Comparison of ENCODE assay signal across 33 cellular contexts in genomic region chr7:16234493-16235151, GRCh38.
"Had no signal": no experiment of that assay in that cellular context is flagged by ENCODE, and none has a peak within 500 bp of the region (broad histone marks: within the 10 kb centered on the region; RNA-seq: fewer than 3 reads in every experiment).

No MANE protein-coding gene starts in this region.

- DNase-seq: activated CD4-positive, alpha-beta memory T cell treated with anti-CD3 and anti-CD28 coated beads for 36 hours; activated CD4-positive, alpha-beta T cell treated with anti-CD3 and anti-CD28 coated beads, Interleukin-2, amount 10 ng/mL, durations not matched to agents 24 days and 14 days; activated CD8-positive, alpha-beta memory T cell treated with anti-CD3 and anti-CD28 coated beads, Interleukin-2, amount 50 U/mL, for 4 hours; activated gamma-delta T cell; activated naive CD4-positive, alpha-beta T cell treated with anti-CD3 and anti-CD28 coated beads, Interleukin-2, amount 10 ng/mL, durations not matched to agents 7 days and 5 days; activated naive CD8-positive, alpha-beta T cell treated with anti-CD3 and anti-CD28 coated beads, Interleukin-2, amount 10 ng/mL, durations not matched to agents 7 days and 5 days; activated T-cell treated with anti-CD3 and anti-CD28 coated beads, Interleukin-2, amount 50 U/mL, for 24 hours; caudate nucleus; cortex of kidney; effector memory CD8-positive, alpha-beta T cell; erythroblast; kidney; lower lobe of right lung; mesenchymal stem cell; naive thymus-derived CD8-positive, alpha-beta T cell; nucleus accumbens; pancreas; psoas muscle; right cardiac atrium; spleen; stimulated activated CD4-positive, alpha-beta T cell treated with anti-CD3 and anti-CD28 coated beads, Interleukin-4, amount 100 ng/mL, for 24 hours; trophoblast cell; uterus had no signal

- H3K27me3 Mint-ChIP-seq: activated CD4-positive, alpha-beta memory T cell treated with anti-CD3 and anti-CD28 coated beads for 36 hours; activated CD4-positive, alpha-beta T cell treated with anti-CD3 and anti-CD28 coated beads, Interleukin-2, amount 10 ng/mL, durations not matched to agents 24 days and 14 days; activated naive CD4-positive, alpha-beta T cell treated with anti-CD3 and anti-CD28 coated beads, Interleukin-2, amount 10 ng/mL, durations not matched to agents 7 days and 5 days; activated naive CD8-positive, alpha-beta T cell treated with anti-CD3 and anti-CD28 coated beads, Interleukin-2, amount 10 ng/mL, durations not matched to agents 7 days and 5 days; activated T-cell treated with anti-CD3 and anti-CD28 coated beads, Interleukin-2, amount 50 U/mL, for 24 hours; brain; effector memory CD8-positive, alpha-beta T cell; naive thymus-derived CD8-positive, alpha-beta T cell; stimulated activated naive CD8-positive, alpha-beta T cell treated with anti-CD3 and anti-CD28 coated beads, Interleukin-15, Interleukin-2, amounts not matched to agents 100 ng/mL and 50 ng/mL, for 24 hours had no signal

- H3K27ac ChIP-seq: ascending aorta, gastroesophageal sphincter, hepatocyte, lower lobe of right lung, pancreas, psoas muscle, spleen, thoracic aorta, uterus, VCaP had no signal

- H3K9me3 ChIP-seq: pancreas had no signal

- H3K36me3 ChIP-seq: ascending aorta, gastroesophageal sphincter, lower lobe of right lung, pancreas, spleen, thoracic aorta, uterus had no signal

- H3K36me3 Mint-ChIP-seq: activated naive CD4-positive, alpha-beta T cell treated with anti-CD3 and anti-CD28 coated beads, Interleukin-2, amount 10 ng/mL, durations not matched to agents 7 days and 5 days; stimulated activated effector memory CD8-positive, alpha-beta T cell treated with anti-CD3 and anti-CD28 coated beads, Interleukin-12 subunit alpha, Interleukin-12 subunit beta, amount 100 ng/mL, for 72 hours had no signal

- H3K4me1 ChIP-seq: ascending aorta, gastroesophageal sphincter, lower lobe of right lung, pancreas, psoas muscle, spleen, uterus had no signal

- H3K79me2 ChIP-seq: hepatocyte had no signal

- H3K27me3 ChIP-seq: ascending aorta, gastroesophageal sphincter, hepatocyte, pancreas, spleen, uterus had no signal

- H3K4me3 Mint-ChIP-seq: activated CD4-positive, alpha-beta memory T cell treated with anti-CD3 and anti-CD28 coated beads for 36 hours; activated CD4-positive, alpha-beta T cell treated with anti-CD3 and anti-CD28 coated beads, Interleukin-2, amount 10 ng/mL, durations not matched to agents 24 days and 14 days; activated naive CD4-positive, alpha-beta T cell treated with anti-CD3 and anti-CD28 coated beads, Interleukin-2, amount 10 ng/mL, durations not matched to agents 7 days and 5 days; activated naive CD8-positive, alpha-beta T cell treated with anti-CD3 and anti-CD28 coated beads, Interleukin-2, amount 10 ng/mL, durations not matched to agents 7 days and 5 days; activated T-cell treated with anti-CD3 and anti-CD28 coated beads, Interleukin-2, amount 50 U/mL, for 24 hours; brain; effector memory CD8-positive, alpha-beta T cell; naive thymus-derived CD8-positive, alpha-beta T cell; neural crest cell; stimulated activated effector memory CD8-positive, alpha-beta T cell treated with anti-CD3 and anti-CD28 coated beads, Interleukin-12 subunit alpha, Interleukin-12 subunit beta, amount 100 ng/mL, for 72 hours; stimulated activated naive CD8-positive, alpha-beta T cell treated with anti-CD3 and anti-CD28 coated beads, Interleukin-15, Interleukin-2, amounts not matched to agents 100 ng/mL and 50 ng/mL, for 24 hours had no signal

- H3K27ac Mint-ChIP-seq: activated CD4-positive, alpha-beta memory T cell treated with anti-CD3 and anti-CD28 coated beads for 36 hours; activated CD4-positive, alpha-beta T cell treated with anti-CD3 and anti-CD28 coated beads, Interleukin-2, amount 10 ng/mL, durations not matched to agents 24 days and 14 days; activated naive CD4-positive, alpha-beta T cell treated with anti-CD3 and anti-CD28 coated beads, Interleukin-2, amount 10 ng/mL, durations not matched to agents 7 days and 5 days; activated naive CD8-positive, alpha-beta T cell treated with anti-CD3 and anti-CD28 coated beads, Interleukin-2, amount 10 ng/mL, durations not matched to agents 7 days and 5 days; activated T-cell treated with anti-CD3 and anti-CD28 coated beads, Interleukin-2, amount 50 U/mL, for 24 hours; brain; effector memory CD8-positive, alpha-beta T cell; naive thymus-derived CD8-positive, alpha-beta T cell; stimulated activated effector memory CD8-positive, alpha-beta T cell treated with anti-CD3 and anti-CD28 coated beads, Interleukin-12 subunit alpha, Interleukin-12 subunit beta, amount 100 ng/mL, for 72 hours; stimulated activated naive CD8-positive, alpha-beta T cell treated with anti-CD3 and anti-CD28 coated beads, Interleukin-15, Interleukin-2, amounts not matched to agents 100 ng/mL and 50 ng/mL, for 24 hours had no signal

- H2AFZ ChIP-seq: hepatocyte had no signal

- H3K4me3 ChIP-seq: ascending aorta, gastroesophageal sphincter, hepatocyte, lower lobe of right lung, pancreas, psoas muscle, spleen, thoracic aorta, uterus had no signal

- H3K4me2 ChIP-seq: hepatocyte had no signal

- ATAC-seq: activated CD4-positive, CD25-positive, alpha-beta regulatory T cell treated with anti-CD3 and anti-CD28 coated beads, Interleukin-2, amount 50 U/mL, for 24 hours; effector memory CD8-positive, alpha-beta T cell; gastroesophageal sphincter; lower lobe of right lung; naive thymus-derived CD8-positive, alpha-beta T cell; pancreas; psoas muscle; stimulated activated effector memory CD8-positive, alpha-beta T cell treated with anti-CD3 and anti-CD28 coated beads, Interleukin-12 subunit alpha, Interleukin-12 subunit beta, amount 100 ng/mL, for 72 hours had no signal

- H3K4me1 Mint-ChIP-seq: activated CD4-positive, alpha-beta T cell treated with anti-CD3 and anti-CD28 coated beads, Interleukin-2, amount 10 ng/mL, durations not matched to agents 24 days and 14 days; activated naive CD4-positive, alpha-beta T cell treated with anti-CD3 and anti-CD28 coated beads, Interleukin-2, amount 10 ng/mL, durations not matched to agents 7 days and 5 days; activated naive CD8-positive, alpha-beta T cell treated with anti-CD3 and anti-CD28 coated beads, Interleukin-2, amount 10 ng/mL, durations not matched to agents 7 days and 5 days; brain; naive thymus-derived CD8-positive, alpha-beta T cell; neural crest cell; stimulated activated effector memory CD8-positive, alpha-beta T cell treated with anti-CD3 and anti-CD28 coated beads, Interleukin-12 subunit alpha, Interleukin-12 subunit beta, amount 100 ng/mL, for 72 hours had no signal
